ENCODE assay signal across 1 cellular context in the genomic region with DNA sequence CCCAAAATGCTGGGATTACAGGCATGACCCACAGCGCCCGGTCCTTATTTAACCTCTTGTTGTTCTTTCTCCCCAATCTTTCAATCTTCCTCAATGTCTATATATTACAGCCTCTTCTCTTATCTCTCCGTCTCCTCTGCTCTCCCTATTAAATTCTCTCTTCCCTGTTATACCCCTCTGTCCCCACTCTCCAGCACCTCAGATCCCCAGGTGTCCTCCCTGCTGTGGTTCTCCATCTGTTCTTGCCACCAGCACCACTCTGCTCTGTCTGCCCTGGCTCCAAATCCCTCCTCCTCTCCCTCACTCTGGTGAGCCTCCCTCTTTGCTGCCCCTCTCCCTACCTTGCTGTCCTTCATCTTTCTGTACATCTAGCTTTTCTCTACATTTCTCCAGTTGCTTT.
TF ChIP-seq lines count a peak whose summit lies in the region.

No MANE protein-coding gene starts in this region.

TF ChIP-seq in H1, 55 proteins besides CTCF, POLR2A, EP300 and RAD21 (continued from another document):
- TF ChIP-seq SP4 (IDR thresholded peaks at IDR 0.05; ENCODE audit: low read length) (no peak), SAP30 (IDR thresholded peaks at IDR 0.05; ENCODE audit: insufficient read depth, insufficient replicate concordance, low read length) (no peak), SUZ12 (IDR thresholded peaks at IDR 0.05; ENCODE audit: low read length) (no peak), HDAC2 (IDR thresholded peaks at IDR 0.05; ENCODE audit: borderline replicate concordance in 1 of 2, low read depth in 2 of 2, low read length in 2 of 2) (no peak)
